Comparison of ENCODE assay signal across 8 cellular contexts in genomic region chr1:109041614-109042473, GRCh38.
DNase-seq lines count a peak whose midpoint lies in the region; ATAC-seq and TF ChIP-seq lines count a peak whose summit lies in the region.

Gene WDR47 (minus strand): TSS chr1:109042102. CDS start chr1:109023512, 18,590 bp downstream.

- H3K9ac ChIP-seq in SK-N-MC (ENCODE audit: insufficient read length) = peak within 1 kb of the TSS; percentile 84

- H3K36me3 ChIP-seq in GM06990 (ENCODE audit: control insufficient read depth, insufficient read depth, low read length) (no peaks in the 10 kb centered on the region), SK-N-MC (ENCODE audit: insufficient read depth, low read length) (no peaks in the 10 kb centered on the region)

- H3K27ac ChIP-seq in SK-N-MC = no peak within 1 kb of the TSS

- peak within 1 kb of the TSS; percentile 79 for H3K4me3 ChIP-seq in GM06990 (replicated peaks; ENCODE audit: low read depth, low read length)
- peak within 1 kb of the TSS; percentile 79 for H3K4me3 ChIP-seq in NB4 (ENCODE audit: low read depth, low read length)
- H3K4me3 ChIP-seq in SK-N-MC = peak within 1 kb of the TSS; percentile 85

- ATAC-seq in HG02571 (IDR thresholded peaks at IDR 0.05; ENCODE audit: unreplicated experiment) = peak; percentile 94

- TF ChIP-seq POLR2A in NB4 (IDR thresholded peaks at IDR 0.05; ENCODE audit: extremely low read depth, insufficient read length) = peak; percentile 89

- TF ChIP-seq CTCF in GM06990 (IDR thresholded peaks at IDR 0.05; ENCODE audit: insufficient read depth, low read length, poor library complexity, severe bottlenecking) = no peak
- no peak for TF ChIP-seq CTCF in NB4 (IDR thresholded peaks at IDR 0.05; ENCODE audit: low read depth, low read length)

- H3K27me3 ChIP-seq in GM06990 (replicated peaks; ENCODE audit: control insufficient read depth, insufficient read depth, low read length) = no peaks in the 10 kb centered on the region

- DNase-seq in GM06990 (ENCODE audit: extremely low read depth, insufficient read length) (peak; percentile 96), NB4 (ENCODE audit: low read depth) (peak; percentile 98), SK-N-MC (ENCODE audit: low read depth, low spot score) (peak; percentile 72), globus pallidus (ENCODE audit: low spot score) (peak; percentile 94), nucleus accumbens (lab: John Stamatoyannopoulos, UW) (peak; percentile 40 to 97 (median 91)), superior temporal gyrus (ENCODE audit: extremely low spot score) (peak; percentile 91)
- DNase-seq in activated naive CD4-positive, alpha-beta T cell treated with anti-CD3 and anti-CD28 coated beads, Interleukin-2, amount 50 U/mL, for 16 hours = peak; percentile 96

- no peaks in the 10 kb centered on the region for H3K9me3 ChIP-seq in SK-N-MC (ENCODE audit: low read depth, low read length)
